In the genomic region with DNA sequence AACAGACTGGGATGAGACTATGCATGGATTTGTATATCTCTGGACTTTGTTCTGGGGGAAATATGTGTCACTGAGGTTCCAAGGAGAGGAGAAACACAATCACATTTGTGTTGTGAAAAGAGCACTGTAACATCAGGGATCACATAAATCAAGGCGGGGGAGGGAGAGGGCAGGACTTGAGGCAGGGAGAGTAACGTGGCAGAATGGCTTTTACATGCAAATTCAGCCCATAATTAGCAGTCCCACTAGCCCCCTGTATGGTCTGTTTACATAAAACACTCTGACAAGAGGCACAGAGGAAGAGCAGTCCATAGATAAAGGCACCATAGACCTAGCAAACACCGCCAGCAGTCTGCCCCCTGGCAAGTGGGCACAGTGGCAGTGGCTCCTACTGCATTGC, we compare ENCODE assay signal across 17 cellular contexts.
"Had no signal": no experiment of that assay in that cellular context is flagged by ENCODE, and none has a peak within 500 bp of the region (broad histone marks: within the 10 kb centered on the region; RNA-seq: fewer than 3 reads in every experiment).

No MANE protein-coding gene starts in this region.

- H3K27ac Mint-ChIP-seq: activated T-helper 2 cell treated with anti-CD3 and anti-CD28 coated beads, Interferon-gamma antibody, Interleukin-2, Interleukin-4, amounts not matched to agents 10 μg/mL and 5 μg/mL and 100 μg/mL, durations not matched to agents 14 hours and 24 hours and 36 hours; memory B cell; nephron progenitor cell; T-helper 2 cell treated with Interferon-gamma antibody and Interleukin-4, amounts not matched to agents 5 μg/mL and 100 μg/mL, for 36 hours had no signal

- H3K27me3 ChIP-seq: esophagus squamous epithelium, left lung, ovary, suprapubic skin, upper lobe of left lung had no signal

- H3K4me3 Mint-ChIP-seq: memory B cell; nephron progenitor cell; T-helper 2 cell treated with Interferon-gamma antibody and Interleukin-4, amounts not matched to agents 5 μg/mL and 100 μg/mL, for 36 hours had no signal

- ATAC-seq: activated CD4-positive, CD25-positive, alpha-beta regulatory T cell treated with anti-CD3 and anti-CD28 coated beads, Interleukin-2, amount 50 U/mL, for 24 hours; left lung; stimulated activated naive CD8-positive, alpha-beta T cell treated with anti-CD3 and anti-CD28 coated beads, Interleukin-15, Interleukin-2, amounts not matched to agents 100 U/mL and 50 U/mL, for 24 hours had no signal

- H3K4me1 ChIP-seq: esophagus squamous epithelium, left lung, suprapubic skin, upper lobe of left lung had no signal

- DNase-seq: activated naive CD4-positive, alpha-beta T cell treated with anti-CD3 and anti-CD28 coated beads, Interleukin-2, amount 50 U/mL, for 16 hours; esophagus squamous epithelium; foreskin fibroblast; head of caudate nucleus; islet precursor cell; left lung; nephron progenitor cell; ovary; stimulated activated CD4-positive, alpha-beta T cell treated with anti-CD3 and anti-CD28 coated beads, Interleukin-4, amount 100 ng/mL, for 1 hour; stimulated activated CD8-positive, alpha-beta memory T cell treated with anti-CD3 and anti-CD28 coated beads, Interleukin-4, amount 100 ng/mL, for 48 hours; stimulated activated naive CD8-positive, alpha-beta T cell treated with anti-CD3 and anti-CD28 coated beads, Interleukin-15, Interleukin-2, amounts not matched to agents 100 U/mL and 50 U/mL, for 24 hours; upper lobe of left lung had no signal

- H3K27ac ChIP-seq: esophagus squamous epithelium, left lung, ovary, suprapubic skin, upper lobe of left lung had no signal

- H3K4me3 ChIP-seq: esophagus squamous epithelium, left lung, ovary, suprapubic skin, upper lobe of left lung had no signal

- H3K4me1 Mint-ChIP-seq: memory B cell had no signal

- H3K9me3 Mint-ChIP-seq: activated T-helper 2 cell treated with anti-CD3 and anti-CD28 coated beads, Interferon-gamma antibody, Interleukin-2, Interleukin-4, amounts not matched to agents 10 μg/mL and 5 μg/mL and 100 μg/mL, durations not matched to agents 14 hours and 24 hours and 36 hours; T-helper 2 cell treated with Interferon-gamma antibody and Interleukin-4, amounts not matched to agents 5 μg/mL and 100 μg/mL, for 36 hours had no signal

- H3K36me3 ChIP-seq: esophagus squamous epithelium, left lung, ovary, suprapubic skin, upper lobe of left lung had no signal
